In genomic region chr9:138022121-138022741, GRCh38 we compare ENCODE assay signal across 8 cellular contexts.
DNase-seq lines count a peak whose midpoint lies in the region; ATAC-seq, FAIRE-seq and TF ChIP-seq lines count a peak whose summit lies in the region.

No MANE protein-coding gene starts in this region.

- no peaks in the 10 kb centered on the region for H3K4me1 ChIP-seq in pancreas
- H3K4me1 ChIP-seq in uterus: no peaks in the 10 kb centered on the region

- H3K9me3 ChIP-seq in pancreas (no peaks in the 10 kb centered on the region), uterus (no peaks in the 10 kb centered on the region), WERI-Rb-1 (ENCODE audit: severe bottlenecking) (no peaks in the 10 kb centered on the region)

- peak; percentile 58 for TF ChIP-seq CTCF in GM12872 (IDR thresholded peaks at IDR 0.05; ENCODE audit: insufficient read depth, low read depth, low read length)
- TF ChIP-seq CTCF in bronchial epithelial cell (IDR thresholded peaks at IDR 0.05; ENCODE audit: insufficient read depth, low read length, severe bottlenecking): peak; percentile 26
- peak in 2 of 4 donors; percentile 28 to 35 for TF ChIP-seq CTCF in pancreas (IDR thresholded peaks at IDR 0.05)
- no peak for TF ChIP-seq CTCF in uterus (IDR thresholded peaks at IDR 0.05)
- TF ChIP-seq CTCF in WERI-Rb-1 (IDR thresholded peaks at IDR 0.05; ENCODE audit: low read depth, low read length): no peak

- DNase-seq in NCI-H2107 (lab: John Stamatoyannopoulos, UW): peak; percentile 80
- no peak for DNase-seq in bronchial epithelial cell (ENCODE audit: low read depth)
- DNase-seq in pancreas: peak in 5 of 6 donors; percentile 43 to 86 (median 64)
- DNase-seq in sciatic nerve (ENCODE audit: low spot score): no peak
- DNase-seq in LoVo (ENCODE audit: low spot score): no peak
- no peak for DNase-seq in uterus
- no peak for DNase-seq in WERI-Rb-1

- intact Hi-C loops in pancreas (cut with DNase I) (no loop called here), sciatic nerve (cut with DNase I) (no loop called here), uterus (cut with DNase I; ENCODE audit: low total_unique reads) (no loop called here)

- no peak for FAIRE-seq in bronchial epithelial cell (lab: Jason Lieb, UNC)
- no peak for FAIRE-seq in pancreas (lab: Jason Lieb, UNC)

- TF ChIP-seq POLR2A in uterus (IDR thresholded peaks at IDR 0.05): no peak

- H3K27me3 ChIP-seq in bronchial epithelial cell (ENCODE audit: control insufficient read depth, insufficient read depth, low read length) (peaks cover 4% of the 10 kb centered on the region), pancreas (peaks cover 0 to 4% (median 0%) of the 10 kb centered on the region in 4 donors), uterus (peaks cover 0 to 8% of the 10 kb centered on the region in 2 donors), WERI-Rb-1 (ENCODE audit: insufficient read depth, low read depth, severe bottlenecking) (no peaks in the 10 kb centered on the region)

- H3K4me3 ChIP-seq in bronchial epithelial cell (ENCODE audit: low read depth, low read length) (no peak overlapping the region), pancreas (peak overlapping the region in 2 of 4 donors; percentile 17 to 18), uterus (no peak overlapping the region), WERI-Rb-1 (ENCODE audit: low read depth, low read length) (no peak overlapping the region)

- no peaks in the 10 kb centered on the region for H3K36me3 ChIP-seq in bronchial epithelial cell (ENCODE audit: control insufficient read depth, insufficient read depth, low read length)
- H3K36me3 ChIP-seq in pancreas: no peaks in the 10 kb centered on the region
- no peaks in the 10 kb centered on the region for H3K36me3 ChIP-seq in uterus
- peaks cover 15% of the 10 kb centered on the region for H3K36me3 ChIP-seq in WERI-Rb-1

- ATAC-seq in pancreas: peak; percentile 81 to 93 (median 90)
- no peak for ATAC-seq in sciatic nerve

- H3K27ac ChIP-seq in pancreas: no peak overlapping the region
- H3K27ac ChIP-seq in uterus: no peak overlapping the region
- H3K27ac ChIP-seq in WERI-Rb-1: no peak overlapping the region

- WGBS in pancreas, 2 donors: 21 to 28% methylated on average over 17 of the region's 17 CpGs

Comparison
In these comparisons a context has a peak if more than half of its experiments do, and no peak if none do; other contexts are left out.
1. CTCF ChIP-seq: peak in GM12872 (single experiment) and bronchial epithelial cell (single experiment); none in uterus (0 of 4) and WERI-Rb-1 (single experiment).
2. DNase-seq: peak in NCI-H2107 (single experiment) and pancreas (5 of 6); none in bronchial epithelial cell (single experiment), sciatic nerve (single experiment), LoVo (single experiment), uterus (0 of 2) and WERI-Rb-1 (single experiment).